8 cellular contexts compared by ENCODE assay signal in the genomic region with DNA sequence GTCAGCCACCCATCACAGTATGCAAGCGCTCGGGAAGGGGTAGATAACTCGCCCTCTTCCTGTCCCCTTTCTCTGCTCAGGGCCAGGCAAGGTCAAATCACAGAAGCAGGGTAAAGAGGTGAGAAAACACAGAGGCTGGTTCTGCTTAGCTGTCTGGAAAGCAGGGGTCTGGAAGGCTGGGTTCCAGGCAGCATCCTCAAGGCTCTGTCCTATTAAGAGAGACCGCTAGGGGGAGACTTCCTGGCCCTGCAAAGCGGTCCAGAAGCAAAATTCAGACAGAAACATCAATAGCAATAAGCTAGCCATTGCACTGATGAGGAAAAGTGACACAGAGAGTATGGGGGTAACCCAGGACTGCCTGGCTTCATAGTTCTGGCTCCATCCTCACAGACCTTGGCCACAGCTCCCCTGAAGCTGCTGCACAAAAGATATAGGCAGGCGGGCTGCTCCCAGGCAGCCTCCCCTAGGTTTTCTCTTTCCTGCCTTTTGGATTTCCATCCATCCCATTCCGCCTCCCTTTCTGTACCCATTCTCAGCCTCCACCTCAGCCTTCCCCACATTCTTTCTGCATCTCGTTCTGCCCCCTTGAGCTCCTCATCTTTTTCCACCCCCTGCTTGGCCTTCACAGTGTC.
DNase-seq lines count a peak whose midpoint lies in the region; ATAC-seq and TF ChIP-seq lines count a peak whose summit lies in the region.

No MANE protein-coding gene starts in this region.

- no peaks in the 10 kb centered on the region for H3F3A ChIP-seq in MM.1S (ENCODE audit: insufficient read depth, low read length)

- no CpG with 5 or more reads among the region's 8 CpGs for WGBS in neuronal stem cell (ENCODE audit: extremely low coverage in 2 of 2, insufficient read length in 2 of 2, insufficient replicate concordance in 1 of 2), 2 donors

- no peak overlapping the region for H3K14ac ChIP-seq in neuronal stem cell (ENCODE audit: low read length)

- no peaks in the 10 kb centered on the region for H3K27me3 ChIP-seq in MM.1S (replicated peaks; ENCODE audit: insufficient read depth, low read length)
- no peaks in the 10 kb centered on the region for H3K27me3 ChIP-seq in neuronal stem cell (ENCODE audit: control insufficient read depth in 3 of 3, insufficient read depth in 3 of 3, low read depth in 1 of 3, low read length in 3 of 3)

- H3K27ac ChIP-seq in MM.1S (ENCODE audit: low read length) (no peak overlapping the region), neuronal stem cell (replicated peaks; ENCODE audit: low read length) (no peak overlapping the region)

- no peaks in the 10 kb centered on the region for H3K4me1 Mint-ChIP-seq in chondrocyte (ENCODE audit: low read depth)

- H3K4ac ChIP-seq in neuronal stem cell (ENCODE audit: low read length) = no peak overlapping the region

- H3K36me3 ChIP-seq in MM.1S (replicated peaks; ENCODE audit: insufficient read depth, low read length) (no peaks in the 10 kb centered on the region), neuronal stem cell (replicated peaks in 1 of 2; ENCODE audit: control insufficient read depth in 2 of 2, insufficient read depth in 2 of 2, low read length in 2 of 2) (no peaks in the 10 kb centered on the region)

- no peak overlapping the region for H2BK5ac ChIP-seq in neuronal stem cell (ENCODE audit: low read length)

- H2BK120ac ChIP-seq in neuronal stem cell (ENCODE audit: low read depth, low read length) = no peak overlapping the region

- no peaks in the 10 kb centered on the region for H3K79me2 ChIP-seq in MM.1S (ENCODE audit: low read length)

- H3K9me2 ChIP-seq in MM.1S (replicated peaks; ENCODE audit: insufficient read depth, low read length) = no peaks in the 10 kb centered on the region

- no peaks in the 10 kb centered on the region for H4K20me1 ChIP-seq in MM.1S (ENCODE audit: insufficient read depth, low read length)

- no peak overlapping the region for H3K9ac ChIP-seq in MM.1S (ENCODE audit: low read length)
- H3K9ac ChIP-seq in neuronal stem cell (ENCODE audit: low read depth, low read length, poor library complexity) = no peak overlapping the region

- H3K9me3 ChIP-seq in MM.1S (replicated peaks; ENCODE audit: insufficient read depth, low read length) = no peaks in the 10 kb centered on the region
- H3K9me3 ChIP-seq in neuronal stem cell (replicated peaks in 1 of 2; ENCODE audit: control insufficient read depth in 2 of 2, insufficient read depth in 1 of 2, low read depth in 1 of 2, low read length in 2 of 2) = no peaks in the 10 kb centered on the region

- no peak overlapping the region for H3K4me3 ChIP-seq in MM.1S (ENCODE audit: low read length)
- no peak overlapping the region for H3K4me3 ChIP-seq in neuronal stem cell (ENCODE audit: low read length in 2 of 2)

- no peak overlapping the region for H2AFZ ChIP-seq in MM.1S (ENCODE audit: low read length)
- no peak overlapping the region for H2AFZ ChIP-seq in neuronal stem cell (ENCODE audit: low read length)

- H3K4me2 ChIP-seq in MM.1S (ENCODE audit: low read depth, low read length) = no peak overlapping the region
- H3K4me2 ChIP-seq in neuronal stem cell (ENCODE audit: insufficient read depth, low read length, poor library complexity, severe bottlenecking) = no peak overlapping the region

- TF ChIP-seq CTCF in GM10266 (IDR thresholded peaks at IDR 0.05; ENCODE audit: control insufficient read depth, insufficient read depth, low read depth, missing control alignments) (peak; percentile 42), MM.1S (IDR thresholded peaks at IDR 0.05; ENCODE audit: low read length) (peak; percentile 72), chondrocyte (IDR thresholded peaks at IDR 0.05) (peak; percentile 86)

- H3K27ac Mint-ChIP-seq in chondrocyte (ENCODE audit: unreplicated experiment) = no peak overlapping the region

- H4K91ac ChIP-seq in neuronal stem cell (ENCODE audit: low read depth, low read length, poor library complexity) = no peak overlapping the region

- no peak for ATAC-seq in HG03025 (IDR thresholded peaks at IDR 0.05; ENCODE audit: low FRiP score, unreplicated experiment)
- ATAC-seq in GM21528 (IDR thresholded peaks at IDR 0.05; ENCODE audit: low FRiP score, unreplicated experiment) = no peak
- ATAC-seq in HG03439 (IDR thresholded peaks at IDR 0.05; ENCODE audit: unreplicated experiment) = no peak

- no peak overlapping the region for H2BK15ac ChIP-seq in neuronal stem cell (ENCODE audit: low read length)

- no peak overlapping the region for H3K18ac ChIP-seq in neuronal stem cell (ENCODE audit: low read length)

- H3K4me1 ChIP-seq in MM.1S (ENCODE audit: low read length) (no peaks in the 10 kb centered on the region), neuronal stem cell (ENCODE audit: control insufficient read depth in 2 of 2, insufficient read depth in 1 of 2, low read depth in 1 of 2, low read length in 2 of 2) (peaks cover 0 to 5% of the 10 kb centered on the region in 2 donors)

- H3K23ac ChIP-seq in neuronal stem cell (ENCODE audit: low read depth, low read length, poor library complexity) = no peak overlapping the region

- DNase-seq in GM10266 (ENCODE audit: extremely low spot score) = peak; percentile 29
- DNase-seq in MM.1S = peak; percentile 37
- no peak for DNase-seq in chondrocyte (ENCODE audit: low spot score)
- peak; percentile 27 for DNase-seq in neuronal stem cell (ENCODE audit: low spot score)
- no peak for DNase-seq in activated CD4-positive, alpha-beta T cell treated with anti-CD3 and anti-CD28 coated beads for 4 hours

- no peak overlapping the region for H2AK5ac ChIP-seq in neuronal stem cell (ENCODE audit: low read depth, low read length)

- peaks cover 7% of the 10 kb centered on the region for H3K9me3 Mint-ChIP-seq in chondrocyte (ENCODE audit: low read depth)

- peaks cover 3% of the 10 kb centered on the region for H3K36me3 Mint-ChIP-seq in chondrocyte (ENCODE audit: low read depth)

- no peak overlapping the region for H2BK12ac ChIP-seq in neuronal stem cell (ENCODE audit: low read length)

- H3K79me1 ChIP-seq in neuronal stem cell (ENCODE audit: low read depth, low read length) = no peaks in the 10 kb centered on the region

- no peak overlapping the region for H4K8ac ChIP-seq in neuronal stem cell (ENCODE audit: low read depth, low read length)

- no peaks in the 10 kb centered on the region for H3K27me3 Mint-ChIP-seq in chondrocyte (ENCODE audit: low read depth)

- H3K4me3 Mint-ChIP-seq in chondrocyte (ENCODE audit: unreplicated experiment) = no peak overlapping the region

Comparison
In these comparisons a context has a peak if more than half of its experiments do, and no peak if none do; other contexts are left out.
1. DNase-seq: peak in GM10266 (single experiment), MM.1S (single experiment) and neuronal stem cell (single experiment); none in chondrocyte (single experiment) and activated CD4-positive, alpha-beta T cell treated with anti-CD3 and anti-CD28 coated beads for 4 hours (0 of 2).
2. Peak in every context shown above with its lines, with median percentiles within 50 percentile points of each other: CTCF ChIP-seq.